1 cellular context compared by ENCODE assay signal in genomic region chr2:237270556-237270955, GRCh38.
TF ChIP-seq lines count a peak whose summit lies in the region.

No MANE protein-coding gene starts in this region.

TF ChIP-seq in GM23338, 12 proteins besides CTCF, POLR2A, EP300 and RAD21 (continued from another document):
- TF ChIP-seq CREB1 (CRISPR knock-in tag; IDR thresholded peaks at IDR 0.05; ENCODE audit: low read depth) (no peak), NANOG (IDR thresholded peaks at IDR 0.05; ENCODE audit: borderline replicate concordance) (no peak)
